ENCODE assay signal across 26 cellular contexts in genomic region chr9:135033487-135033886, GRCh38. TPM values are rescaled to one million over a fixed set of nuclear protein-coding genes. Genes with fewer than 3 reads are reported as not detected.
"Had no signal": no experiment of that assay in that cellular context is flagged by ENCODE, and none has a peak within 500 bp of the region (broad histone marks: within the 10 kb centered on the region; RNA-seq: fewer than 3 reads in every experiment).

No MANE protein-coding gene starts in this region.

- H3K36me3 ChIP-seq: brain microvascular endothelial cell, esophagus muscularis mucosa, heart right ventricle, neural progenitor cell, tibial nerve had no signal

- H3K4me3 Mint-ChIP-seq: activated B cell treated with CpG ODN at 0.5 μM for 24 hours; activated CD8-positive, alpha-beta memory T cell treated with anti-CD3 and anti-CD28 coated beads, Interleukin-2, amount 10 ng/mL, durations not matched to agents 7 days and 5 days; activated CD8-positive, alpha-beta T cell treated with anti-CD3 and anti-CD28 coated beads for 36 hours; activated naive CD4-positive, alpha-beta T cell treated with anti-CD3 and anti-CD28 coated beads for 36 hours; activated naive CD8-positive, alpha-beta T cell treated with anti-CD3 and anti-CD28 coated beads for 36 hours; activated T-cell treated with anti-CD3 and anti-CD28 coated beads, Interleukin-2, amount 50 U/mL, for 72 hours; dendritic cell treated with granulocyte-macrophage colony-stimulating factor and Interleukin-4, amounts not matched to agents 40 ng/mL and 50 ng/mL, for 4 days; mesothelial cell of epicardium; naive B cell; neural progenitor cell; stimulated activated naive B cell treated with anti-CD40 and anti-IgM and Interleukin-4, amounts not matched to agents 10 μg/mL and 1 μg/mL and 100 μg/mL, for 72 hours; T-helper 2 cell treated with Interferon-gamma antibody and Interleukin-4, amounts not matched to agents 5 μg/mL and 100 μg/mL, for 36 hours had no signal

- H3K27me3 ChIP-seq: brain microvascular endothelial cell, foreskin keratinocyte, neural progenitor cell, tibial nerve had no signal

- DNase-seq: activated B cell treated with CpG ODN at 0.5 μM for 24 hours; activated CD4-positive, alpha-beta T cell treated with anti-CD3 and anti-CD28 coated beads, Interleukin-2, amount 50 U/mL, for 1 hour; activated CD8-positive, alpha-beta memory T cell treated with anti-CD3 and anti-CD28 coated beads, Interleukin-2, amount 10 ng/mL, durations not matched to agents 7 days and 5 days; activated CD8-positive, alpha-beta T cell treated with anti-CD3 and anti-CD28 coated beads for 36 hours; activated naive CD4-positive, alpha-beta T cell treated with anti-CD3 and anti-CD28 coated beads for 36 hours; activated naive CD8-positive, alpha-beta T cell treated with anti-CD3 and anti-CD28 coated beads for 36 hours; activated T-cell treated with anti-CD3 and anti-CD28 coated beads for 4 hours; activated T-cell treated with anti-CD3 and anti-CD28 coated beads, Interleukin-2, amount 50 U/mL, for 72 hours; amniotic stem cell; brain microvascular endothelial cell; central memory CD4-positive, alpha-beta T cell; foreskin keratinocyte; heart right ventricle; naive B cell; stimulated activated CD4-positive, alpha-beta T cell treated with anti-CD3 and anti-CD28 coated beads, Interleukin-15, amount 100 ng/mL, for 24 hours; stimulated activated CD4-positive, alpha-beta T cell treated with anti-CD3 and anti-CD28 coated beads, Interleukin-2, amount 100 ng/mL, for 24 hours; stimulated activated naive B cell treated with anti-CD40 and anti-IgM and Interleukin-4, amounts not matched to agents 10 μg/mL and 1 μg/mL and 100 μg/mL, for 72 hours; T-helper 1 cell had no signal

- ATAC-seq: activated CD8-positive, alpha-beta memory T cell treated with anti-CD3 and anti-CD28 coated beads, Interleukin-2, amount 10 ng/mL, durations not matched to agents 7 days and 5 days; activated CD8-positive, alpha-beta T cell treated with anti-CD3 and anti-CD28 coated beads for 36 hours; activated T-cell treated with anti-CD3 and anti-CD28 coated beads, Interleukin-2, amount 50 U/mL, for 72 hours; foreskin keratinocyte; heart right ventricle; stimulated activated naive B cell treated with anti-CD40 and anti-IgM and Interleukin-4, amounts not matched to agents 10 μg/mL and 1 μg/mL and 100 μg/mL, for 72 hours had no signal

- H3K4me1 ChIP-seq: esophagus muscularis mucosa, foreskin keratinocyte, heart right ventricle, neural progenitor cell, tibial nerve had no signal

- H3K27ac ChIP-seq: brain microvascular endothelial cell, esophagus muscularis mucosa, foreskin keratinocyte, heart right ventricle, neural progenitor cell, tibial nerve had no signal

- H3K27me3 Mint-ChIP-seq: activated CD8-positive, alpha-beta memory T cell treated with anti-CD3 and anti-CD28 coated beads, Interleukin-2, amount 10 ng/mL, durations not matched to agents 7 days and 5 days had no signal

- H3K9me3 ChIP-seq: esophagus muscularis mucosa, heart right ventricle, tibial nerve had no signal

- H3K36me3 Mint-ChIP-seq: activated CD8-positive, alpha-beta memory T cell treated with anti-CD3 and anti-CD28 coated beads, Interleukin-2, amount 10 ng/mL, durations not matched to agents 7 days and 5 days; activated naive CD8-positive, alpha-beta T cell treated with anti-CD3 and anti-CD28 coated beads for 36 hours; mesothelial cell of epicardium; naive B cell; neural progenitor cell; stimulated activated naive B cell treated with anti-CD40 and anti-IgM and Interleukin-4, amounts not matched to agents 10 μg/mL and 1 μg/mL and 100 μg/mL, for 72 hours had no signal

- H3K9me3 Mint-ChIP-seq: activated B cell treated with CpG ODN at 0.5 μM for 24 hours; activated CD8-positive, alpha-beta T cell treated with anti-CD3 and anti-CD28 coated beads for 36 hours; activated naive CD4-positive, alpha-beta T cell treated with anti-CD3 and anti-CD28 coated beads for 36 hours; activated naive CD8-positive, alpha-beta T cell treated with anti-CD3 and anti-CD28 coated beads for 36 hours; activated T-cell treated with anti-CD3 and anti-CD28 coated beads, Interleukin-2, amount 50 U/mL, for 72 hours; dendritic cell treated with granulocyte-macrophage colony-stimulating factor and Interleukin-4, amounts not matched to agents 40 ng/mL and 50 ng/mL, for 4 days; mesothelial cell of epicardium; neural progenitor cell; stimulated activated naive B cell treated with anti-CD40 and anti-IgM and Interleukin-4, amounts not matched to agents 10 μg/mL and 1 μg/mL and 100 μg/mL, for 72 hours; T-helper 2 cell treated with Interferon-gamma antibody and Interleukin-4, amounts not matched to agents 5 μg/mL and 100 μg/mL, for 36 hours had no signal

- H3K4me3 ChIP-seq: esophagus muscularis mucosa, heart right ventricle, neural progenitor cell, smooth muscle cell, tibial nerve had no signal

- H3K4me1 Mint-ChIP-seq: activated B cell treated with CpG ODN at 0.5 μM for 24 hours; activated CD8-positive, alpha-beta memory T cell treated with anti-CD3 and anti-CD28 coated beads, Interleukin-2, amount 10 ng/mL, durations not matched to agents 7 days and 5 days; activated naive CD8-positive, alpha-beta T cell treated with anti-CD3 and anti-CD28 coated beads for 36 hours; stimulated activated naive B cell treated with anti-CD40 and anti-IgM and Interleukin-4, amounts not matched to agents 10 μg/mL and 1 μg/mL and 100 μg/mL, for 72 hours had no signal

- H3K27ac Mint-ChIP-seq: activated B cell treated with CpG ODN at 0.5 μM for 24 hours; activated CD8-positive, alpha-beta memory T cell treated with anti-CD3 and anti-CD28 coated beads, Interleukin-2, amount 10 ng/mL, durations not matched to agents 7 days and 5 days; activated CD8-positive, alpha-beta T cell treated with anti-CD3 and anti-CD28 coated beads for 36 hours; activated naive CD4-positive, alpha-beta T cell treated with anti-CD3 and anti-CD28 coated beads for 36 hours; activated naive CD8-positive, alpha-beta T cell treated with anti-CD3 and anti-CD28 coated beads for 36 hours; activated T-cell treated with anti-CD3 and anti-CD28 coated beads, Interleukin-2, amount 50 U/mL, for 72 hours; dendritic cell treated with granulocyte-macrophage colony-stimulating factor and Interleukin-4, amounts not matched to agents 40 ng/mL and 50 ng/mL, for 4 days; mesothelial cell of epicardium; naive B cell; neural progenitor cell; progenitor cell of endocrine pancreas; stimulated activated naive B cell treated with anti-CD40 and anti-IgM and Interleukin-4, amounts not matched to agents 10 μg/mL and 1 μg/mL and 100 μg/mL, for 72 hours; T-helper 2 cell treated with Interferon-gamma antibody and Interleukin-4, amounts not matched to agents 5 μg/mL and 100 μg/mL, for 36 hours had no signal

RNA-seq across cellular contexts. Expression of gene OLFM1, which starts 54.0 kb away (rescaled TPM):
- total RNA-seq: activated B cell treated with CpG ODN at 0.5 μM for 24 hours; activated CD8-positive, alpha-beta T cell treated with anti-CD3 and anti-CD28 coated beads for 36 hours; activated naive CD4-positive, alpha-beta T cell treated with anti-CD3 and anti-CD28 coated beads for 36 hours; activated naive CD8-positive, alpha-beta T cell treated with anti-CD3 and anti-CD28 coated beads for 36 hours had no signal
